Comparison of ENCODE assay signal across 7 cellular contexts in genomic region chr1:149338221-149338691, GRCh38.
DNase-seq lines count a peak whose midpoint lies in the region; ATAC-seq and TF ChIP-seq lines count a peak whose summit lies in the region.
"Not testable (repeated sequence)": the region's sequence is repeated elsewhere in the genome, so short reads cannot be mapped to it uniquely, and the experiment has no call there.

No MANE protein-coding gene starts in this region.

- WGBS in heart left ventricle, 4 donors = no CpG with 5 or more reads among the region's 18 CpGs

- in situ Hi-C loops in Panc1 (cut with HindIII; ENCODE audit: low pct_unique_long_range_greater_than_20kb, low sequenced_read_pairs); gastrocnemius medialis (cut with MboI; ENCODE audit: low sequenced_read_pairs in 4 of 4): not testable (repeated sequence)

- H3K9me3 Mint-ChIP-seq in naive thymus-derived CD8-positive, alpha-beta T cell = not testable (repeated sequence)

- not testable (repeated sequence) for BruUV-seq in Panc1 (replicated peaks; lab: Mats Ljungman, UMichigan)

- CTCF ChIA-PET in Panc1 (lab: Charles Lee) = not testable (repeated sequence)

- H3K36me3 ChIP-seq in Panc1 (ENCODE audit: control insufficient read depth, insufficient read depth, low read length); heart left ventricle; lower lobe of right lung; gastrocnemius medialis: not testable (repeated sequence)

- not testable (repeated sequence) for H3K4me3 Mint-ChIP-seq in naive thymus-derived CD8-positive, alpha-beta T cell

- H3K9me3 ChIP-seq in Panc1 (ENCODE audit: control insufficient read depth, insufficient read depth, low read depth, low read length); heart left ventricle; lower lobe of right lung; gastrocnemius medialis: not testable (repeated sequence)

- not testable (repeated sequence) for TF ChIP-seq CTCF in Panc1 (IDR thresholded peaks at IDR 0.05); heart left ventricle (IDR thresholded peaks at IDR 0.05); lower lobe of right lung (IDR thresholded peaks at IDR 0.05); gastrocnemius medialis (IDR thresholded peaks at IDR 0.05 in 4 of 5, conservative IDR thresholded peaks at IDR 0.05 in 1 of 5)

- peak; percentile 78 for ATAC-seq in Panc1
- ATAC-seq in esophagus mucosa = peak; percentile 44
- ATAC-seq in heart left ventricle = peak in 3 of 4 donors; percentile 64 to 93 (median 79)
- peak; percentile 71 for ATAC-seq in left colon
- ATAC-seq in lower lobe of right lung = peak; percentile 53 to 69
- peak; percentile 10 to 33 for ATAC-seq in naive thymus-derived CD8-positive, alpha-beta T cell
- ATAC-seq in gastrocnemius medialis = peak; percentile 29 to 69

- not testable (repeated sequence) for H3K4me1 Mint-ChIP-seq in naive thymus-derived CD8-positive, alpha-beta T cell

- not testable (repeated sequence) for H3K27ac Mint-ChIP-seq in naive thymus-derived CD8-positive, alpha-beta T cell

- H3K36me3 Mint-ChIP-seq in naive thymus-derived CD8-positive, alpha-beta T cell = not testable (repeated sequence)

- POLR2A ChIA-PET in Panc1 (lab: Charles Lee); naive thymus-derived CD8-positive, alpha-beta T cell (lab: Charles Lee): not testable (repeated sequence)

- not testable (repeated sequence) for H3K27me3 ChIP-seq in Panc1 (ENCODE audit: control insufficient read depth, insufficient read depth, low read length); heart left ventricle; lower lobe of right lung (ENCODE audit: low read depth); gastrocnemius medialis

- H3K4me1 ChIP-seq in Panc1 (ENCODE audit: control insufficient read depth, insufficient read depth, low read length); heart left ventricle; lower lobe of right lung; gastrocnemius medialis: not testable (repeated sequence)

- DNase-seq in Panc1 (ENCODE audit: low read depth, low spot score); heart left ventricle; left colon; lower lobe of right lung; naive thymus-derived CD8-positive, alpha-beta T cell; gastrocnemius medialis: not testable (repeated sequence)

- not testable (repeated sequence) for H3K27ac ChIP-seq in Panc1 (ENCODE audit: low read length); heart left ventricle; lower lobe of right lung; gastrocnemius medialis

- not testable (repeated sequence) for TF ChIP-seq POLR2A in heart left ventricle (IDR thresholded peaks at IDR 0.05); gastrocnemius medialis (IDR thresholded peaks at IDR 0.05)

- intact Hi-C loops in Panc1 (cut with micrococcal nuclease; ENCODE audit: unreplicated experiment); heart left ventricle (cut with DNase I); left colon (cut with DNase I, micrococcal nuclease); lower lobe of right lung (cut with DNase I); gastrocnemius medialis (cut with DNase I; ENCODE audit: low total_unique reads): not testable (repeated sequence)

- H3K27me3 Mint-ChIP-seq in naive thymus-derived CD8-positive, alpha-beta T cell = not testable (repeated sequence)

- H3K4me3 ChIP-seq in Panc1 (ENCODE audit: low read depth in 2 of 2, low read length in 2 of 2); heart left ventricle; lower lobe of right lung; gastrocnemius medialis: not testable (repeated sequence)

Comparison
In these comparisons a context has a peak if more than half of its experiments do, and no peak if none do; other contexts are left out.
1. ATAC-seq: peak in every context shown above with its lines; median percentile 79 in heart left ventricle; 78 in Panc1; 71 in left colon; 61 in lower lobe of right lung; 49 in gastrocnemius medialis; 44 in esophagus mucosa; 22 in naive thymus-derived CD8-positive, alpha-beta T cell.